ENCODE assay signal across 32 cellular contexts in the genomic region with DNA sequence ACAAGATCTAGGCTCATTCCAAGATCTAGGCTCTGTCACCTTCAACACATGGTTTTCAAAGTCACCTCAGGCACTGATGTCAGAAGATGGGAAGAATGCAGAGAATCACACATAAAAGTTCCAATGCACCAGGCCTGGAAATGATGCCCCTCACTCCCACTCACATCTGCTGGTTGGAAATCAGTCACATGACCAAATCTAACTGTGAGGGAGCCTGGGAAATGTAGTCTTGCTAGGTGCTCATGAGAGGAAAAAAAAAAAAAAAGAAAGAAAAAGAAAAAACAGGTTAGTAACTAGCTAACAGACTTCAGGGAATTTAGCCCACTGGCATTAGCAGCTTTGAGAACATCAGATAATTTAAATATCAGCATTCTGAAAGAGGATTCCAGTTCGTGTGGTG.
DNase-seq lines count a peak whose midpoint lies in the region; ATAC-seq, FAIRE-seq and TF ChIP-seq lines count a peak whose summit lies in the region.
"Had no signal": no experiment of that assay in that cellular context is flagged by ENCODE, and none has a peak within 500 bp of the region (broad histone marks: within the 10 kb centered on the region; RNA-seq: fewer than 3 reads in every experiment).

No MANE protein-coding gene starts in this region.

- no peak overlapping the region for H3K4me3 Mint-ChIP-seq in WTC11
- H3K4me3 Mint-ChIP-seq in activated CD8-positive, alpha-beta memory T cell treated with anti-CD3 and anti-CD28 coated beads, Interleukin-2, amount 10 ng/mL, durations not matched to agents 7 days and 5 days = no peak overlapping the region
- H3K4me3 Mint-ChIP-seq: activated naive CD4-positive, alpha-beta T cell treated with anti-CD3 and anti-CD28 coated beads for 36 hours; activated T-helper 1 cell treated with anti-CD3 and anti-CD28 coated beads, Interleukin-12 subunit alpha, Interleukin-12 subunit beta, Interleukin-2, Interleukin-4 antibody, amounts not matched to agents 30 ng/mL and 10 ng/mL and 1 ng/mL, durations not matched to agents 14 hours and 24 hours and 36 hours; B cell; dendritic cell treated with granulocyte-macrophage colony-stimulating factor and Interleukin-4, amounts not matched to agents 40 ng/mL and 50 ng/mL, for 4 days; immature natural killer cell; natural killer cell treated with Interleukin-12 subunit alpha and Interleukin-12 subunit beta and Interleukin-15 and Interleukin-18, amount 100 ng/mL, for 72 hours; T-helper 1 cell treated with Interleukin-12 subunit alpha and Interleukin-12 subunit beta and Interleukin-4 antibody, amounts not matched to agents 30 μg/mL and 1 μg/mL, for 36 hours had no signal

- no peak overlapping the region for H3K27ac ChIP-seq in A549
- H3K27ac ChIP-seq in iPS-20b (ENCODE audit: low read length) = no peak overlapping the region
- H3K27ac ChIP-seq: body of pancreas, foreskin keratinocyte, heart left ventricle, thyroid gland, vagina had no signal

- H3K36me3 Mint-ChIP-seq in WTC11 = no peaks in the 10 kb centered on the region
- H3K36me3 Mint-ChIP-seq in activated CD8-positive, alpha-beta memory T cell treated with anti-CD3 and anti-CD28 coated beads, Interleukin-2, amount 10 ng/mL, durations not matched to agents 7 days and 5 days = no peaks in the 10 kb centered on the region
- H3K36me3 Mint-ChIP-seq: immature natural killer cell; natural killer cell treated with Interleukin-12 subunit alpha and Interleukin-12 subunit beta and Interleukin-15 and Interleukin-18, amount 100 ng/mL, for 72 hours had no signal

- no peaks in the 10 kb centered on the region for H3K9me3 ChIP-seq in A549
- H3K9me3 ChIP-seq in iPS-20b (ENCODE audit: insufficient read depth, low read depth, low read length) = no peaks in the 10 kb centered on the region
- H3K9me3 ChIP-seq: body of pancreas, thyroid gland, vagina had no signal

- H3K27me3 ChIP-seq in H7 (ENCODE audit: control insufficient read depth, insufficient read depth, low read length) = no peaks in the 10 kb centered on the region
- no peaks in the 10 kb centered on the region for H3K27me3 ChIP-seq in iPS-20b (ENCODE audit: insufficient read depth, low read length)
- H3K27me3 ChIP-seq: body of pancreas, foreskin keratinocyte, heart left ventricle, thyroid gland, vagina had no signal

- H3K4me3 ChIP-seq in A549 (no peak overlapping the region), H7 (ENCODE audit: insufficient read depth, low read depth, low read length) (no peak overlapping the region), iPS-20b (ENCODE audit: low read length) (peak overlapping the region; percentile 42; the same call in 1 of the 2 replicates)
- H3K4me3 ChIP-seq: body of pancreas, heart left ventricle, thyroid gland, vagina had no signal

- FAIRE-seq in A549 (lab: Jason Lieb, UNC) = no peak
- FAIRE-seq: HTR-8/SVneo, TTC549 had no signal

- DNase-seq in A549 (ENCODE audit: low read depth in 1 of 2, low spot score in 1 of 2) (no peak), H7 (peak; percentile 3), WTC11 (ENCODE audit: low spot score) (no peak), amygdala (lab: John Stamatoyannopoulos, UW) (no peak), COR-L47 (lab: John Stamatoyannopoulos, UW) (no peak), CD1c-positive myeloid dendritic cell (ENCODE audit: extremely low spot score) (no peak)
- no peak for DNase-seq in activated CD8-positive, alpha-beta memory T cell treated with anti-CD3 and anti-CD28 coated beads, Interleukin-2, amount 10 ng/mL, durations not matched to agents 7 days and 5 days
- DNase-seq: ACHN; activated CD4-positive, alpha-beta T cell treated with anti-CD3 and anti-CD28 coated beads, Interleukin-2, amount 50 U/mL, for 4 hours; activated naive CD4-positive, alpha-beta T cell treated with anti-CD3 and anti-CD28 coated beads for 36 hours; body of pancreas; DMS79 treated with DMSO at 0.1 percent for 48 hours; foreskin keratinocyte; heart left ventricle; immature natural killer cell; left colon; mammary epithelial cell; NCI-H1930; NCI-H345; OCI-M1; stimulated activated CD4-positive, alpha-beta T cell treated with anti-CD3 and anti-CD28 coated beads, Interleukin-4, amount 100 ng/mL, for 1 hour; thyroid gland had no signal

- CTCF ChIA-PET in A549 (lab: Yijun Ruan, JAX) = no interaction called here
- CTCF ChIA-PET in WTC11 (lab: Charles Lee) = interaction anchor here (0.6 kb wide), 1 partner anchor 16 kb away, joined by 3 read pairs; no protein-coding TSS in a partner anchor
- CTCF ChIA-PET in activated CD8-positive, alpha-beta memory T cell treated with anti-CD3 and anti-CD28 coated beads, Interleukin-2, amount 10 ng/mL, durations not matched to agents 7 days and 5 days (lab: Charles Lee) = no interaction called here

- no peak overlapping the region for H3K9ac ChIP-seq in iPS-20b (ENCODE audit: low read depth, low read length)

- peaks cover 8% of the 10 kb centered on the region for H3K9me3 Mint-ChIP-seq in WTC11
- peaks cover 2% of the 10 kb centered on the region for H3K9me3 Mint-ChIP-seq in activated CD8-positive, alpha-beta memory T cell treated with anti-CD3 and anti-CD28 coated beads, Interleukin-2, amount 10 ng/mL, durations not matched to agents 7 days and 5 days (ENCODE audit: low read depth)
- H3K9me3 Mint-ChIP-seq: activated T-helper 1 cell treated with anti-CD3 and anti-CD28 coated beads, Interleukin-12 subunit alpha, Interleukin-12 subunit beta, Interleukin-2, Interleukin-4 antibody, amounts not matched to agents 30 ng/mL and 10 ng/mL and 1 ng/mL, durations not matched to agents 14 hours and 24 hours and 36 hours; dendritic cell treated with granulocyte-macrophage colony-stimulating factor and Interleukin-4, amounts not matched to agents 40 ng/mL and 50 ng/mL, for 4 days; T-helper 1 cell treated with Interleukin-12 subunit alpha and Interleukin-12 subunit beta and Interleukin-4 antibody, amounts not matched to agents 30 μg/mL and 1 μg/mL, for 36 hours had no signal

- H3K4me1 ChIP-seq in A549 (no peaks in the 10 kb centered on the region), iPS-20b (ENCODE audit: insufficient read depth, low read length) (no peaks in the 10 kb centered on the region; the same call in 1 of the 2 replicates)
- H3K4me1 ChIP-seq: body of pancreas, foreskin keratinocyte, heart left ventricle, thyroid gland, vagina had no signal

- H3K27me3 Mint-ChIP-seq in WTC11 (ENCODE audit: low read depth) = no peaks in the 10 kb centered on the region
- no peaks in the 10 kb centered on the region for H3K27me3 Mint-ChIP-seq in activated CD8-positive, alpha-beta memory T cell treated with anti-CD3 and anti-CD28 coated beads, Interleukin-2, amount 10 ng/mL, durations not matched to agents 7 days and 5 days
- H3K27me3 Mint-ChIP-seq: B cell; dendritic cell treated with granulocyte-macrophage colony-stimulating factor and Interleukin-4, amounts not matched to agents 40 ng/mL and 50 ng/mL, for 4 days; natural killer cell treated with Interleukin-12 subunit alpha and Interleukin-12 subunit beta and Interleukin-15 and Interleukin-18, amount 100 ng/mL, for 72 hours had no signal

- TF ChIP-seq POLR2A in A549 (IDR thresholded peaks at IDR 0.05; ENCODE audit: low read length) = no peak

- no peak for TF ChIP-seq EP300 in A549 (IDR thresholded peaks at IDR 0.05)

- H3K27ac Mint-ChIP-seq in WTC11 = no peak overlapping the region
- no peak overlapping the region for H3K27ac Mint-ChIP-seq in activated CD8-positive, alpha-beta memory T cell treated with anti-CD3 and anti-CD28 coated beads, Interleukin-2, amount 10 ng/mL, durations not matched to agents 7 days and 5 days
- H3K27ac Mint-ChIP-seq: activated naive CD4-positive, alpha-beta T cell treated with anti-CD3 and anti-CD28 coated beads for 36 hours; activated T-helper 1 cell treated with anti-CD3 and anti-CD28 coated beads, Interleukin-12 subunit alpha, Interleukin-12 subunit beta, Interleukin-2, Interleukin-4 antibody, amounts not matched to agents 30 ng/mL and 10 ng/mL and 1 ng/mL, durations not matched to agents 14 hours and 24 hours and 36 hours; B cell; dendritic cell treated with granulocyte-macrophage colony-stimulating factor and Interleukin-4, amounts not matched to agents 40 ng/mL and 50 ng/mL, for 4 days; immature natural killer cell; natural killer cell treated with Interleukin-12 subunit alpha and Interleukin-12 subunit beta and Interleukin-15 and Interleukin-18, amount 100 ng/mL, for 72 hours; T-helper 1 cell treated with Interleukin-12 subunit alpha and Interleukin-12 subunit beta and Interleukin-4 antibody, amounts not matched to agents 30 μg/mL and 1 μg/mL, for 36 hours had no signal

- no peak overlapping the region for H3K4me2 ChIP-seq in A549

- 24% methylated on average over 1 of the region's 1 CpG for WGBS in A549 (ENCODE audit: missing lambda C conversion rate)

- H3K36me3 ChIP-seq in H7 (replicated peaks; ENCODE audit: control insufficient read depth, insufficient read depth, low read length) (no peaks in the 10 kb centered on the region), iPS-20b (ENCODE audit: insufficient read depth, low read depth, low read length) (no peaks in the 10 kb centered on the region)
- H3K36me3 ChIP-seq: heart left ventricle, thyroid gland, vagina had no signal

- H3K4me1 Mint-ChIP-seq in WTC11 = peaks cover 8% of the 10 kb centered on the region
- H3K4me1 Mint-ChIP-seq in activated CD8-positive, alpha-beta memory T cell treated with anti-CD3 and anti-CD28 coated beads, Interleukin-2, amount 10 ng/mL, durations not matched to agents 7 days and 5 days = no peaks in the 10 kb centered on the region
- H3K4me1 Mint-ChIP-seq: B cell, immature natural killer cell had no signal

- no peak for TF ChIP-seq CTCF in A549 (IDR thresholded peaks at IDR 0.05)
- TF ChIP-seq CTCF in WTC11 (IDR thresholded peaks at IDR 0.05) = no peak

- no peak for TF ChIP-seq RAD21 in A549 (conservative IDR thresholded peaks at IDR 0.05 in 1 of 2, IDR thresholded peaks at IDR 0.05 in 1 of 2)

- POLR2A ChIA-PET in A549 (lab: Yijun Ruan, JAX) = no interaction called here
- POLR2A ChIA-PET in WTC11 (lab: Charles Lee) = no interaction called here

- ATAC-seq in A549 = no peak
- ATAC-seq in WTC11 = peak; percentile 89
- no peak for ATAC-seq in activated CD8-positive, alpha-beta memory T cell treated with anti-CD3 and anti-CD28 coated beads, Interleukin-2, amount 10 ng/mL, durations not matched to agents 7 days and 5 days
- ATAC-seq: body of pancreas; esophagus mucosa; foreskin keratinocyte; heart left ventricle; left colon; natural killer cell treated with Interleukin-12 subunit alpha and Interleukin-12 subunit beta and Interleukin-15 and Interleukin-18, amount 100 ng/mL, for 72 hours had no signal

Comparison
In these comparisons a context has a peak if more than half of its experiments do, and no peak if none do; other contexts are left out.
1. Of the 8 proteins assayed by ChIP-seq in both WTC11 and A549: peak only in WTC11: none; only in A549: none; in both: USF2; in neither: 7.